19 cellular contexts compared by ENCODE assay signal in the genomic region with DNA sequence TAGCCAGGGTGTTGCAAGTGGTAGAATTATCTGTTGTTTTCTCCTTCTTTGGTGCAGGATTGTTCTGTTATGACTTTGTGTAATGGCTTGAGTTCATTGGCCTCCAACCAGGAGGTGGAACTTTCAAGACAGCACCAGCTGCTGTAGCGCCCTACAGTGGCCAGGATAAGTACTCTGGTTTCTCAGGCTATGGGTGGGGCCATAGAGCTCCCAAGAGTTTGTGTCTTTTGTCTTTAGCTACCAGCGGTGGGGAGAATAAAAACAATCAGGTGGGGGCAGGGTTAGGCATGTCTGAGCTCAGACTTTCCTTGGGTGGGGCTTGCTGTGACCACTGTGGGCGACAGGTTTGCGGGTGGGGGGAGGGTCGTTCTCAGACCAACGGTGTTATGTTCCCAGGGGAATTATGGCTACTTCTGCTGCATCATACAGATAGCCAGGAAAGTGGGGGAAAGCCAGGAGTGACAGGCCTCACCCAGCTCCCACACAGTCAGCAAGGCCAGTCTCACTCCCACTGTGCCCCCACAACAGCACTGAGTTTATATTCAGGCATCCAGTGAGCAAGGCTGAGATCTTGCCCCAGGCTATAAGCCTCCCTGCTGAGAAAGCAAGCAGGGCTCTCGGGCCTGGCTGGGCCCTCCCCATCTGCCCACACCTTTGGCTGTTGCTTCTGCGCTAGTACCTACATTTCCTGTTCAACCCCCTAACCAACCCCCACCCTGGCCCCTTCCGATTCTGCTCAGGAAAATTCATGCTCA. TPM values are rescaled to one million over a fixed set of nuclear protein-coding genes. Genes with fewer than 3 reads are reported as not detected.
DNase-seq lines count a peak whose midpoint lies in the region; ATAC-seq and TF ChIP-seq lines count a peak whose summit lies in the region.
"Had no signal": no experiment of that assay in that cellular context is flagged by ENCODE, and none has a peak within 500 bp of the region (broad histone marks: within the 10 kb centered on the region; RNA-seq: fewer than 3 reads in every experiment).

No MANE protein-coding gene starts in this region.

- no peaks in the 10 kb centered on the region for H3K79me2 ChIP-seq in GM23338 (replicated peaks; ENCODE audit: insufficient read depth)

- no peak overlapping the region for H3K27ac ChIP-seq in GM23338 (ENCODE audit: low read depth)
- H3K27ac ChIP-seq in foreskin keratinocyte, result no peak overlapping the region
- no peak overlapping the region for H3K27ac ChIP-seq in esophagus muscularis mucosa (replicated peaks in 1 of 4)
- no peak overlapping the region for H3K27ac ChIP-seq in lower lobe of right lung
- H3K27ac ChIP-seq: coronary artery, heart right ventricle, suprapubic skin had no signal

- H4K20me1 ChIP-seq in GM23338 (replicated peaks; ENCODE audit: insufficient read depth), result no peaks in the 10 kb centered on the region

- 0 out of 2 replicates have a peak overlapping the region, but pooled peaks have one; percentile 7 for H2AFZ ChIP-seq in GM23338

- no peaks in the 10 kb centered on the region for H3K27me3 Mint-ChIP-seq in GM23338 (ENCODE audit: insufficient read depth, low read depth, poor library complexity)
- H3K27me3 Mint-ChIP-seq: activated CD4-positive, alpha-beta T cell treated with anti-CD3 and anti-CD28 coated beads, Interleukin-2, amount 10 ng/mL, durations not matched to agents 7 days and 5 days had no signal

- ATAC-seq in GM23338, result peak; percentile 75
- ATAC-seq in foreskin keratinocyte, result peak; percentile 19
- ATAC-seq in lower lobe of right lung, result no peak
- ATAC-seq: CD8-positive, alpha-beta T cell; heart right ventricle had no signal

- TF ChIP-seq POLR2A in esophagus muscularis mucosa (IDR thresholded peaks at IDR 0.05; ENCODE audit: low read depth), result no peak

- H3K27me3 ChIP-seq in GM23338 (ENCODE audit: insufficient read depth) (no peaks in the 10 kb centered on the region), foreskin keratinocyte (no peaks in the 10 kb centered on the region), esophagus muscularis mucosa (no peaks in the 10 kb centered on the region), lower lobe of right lung (ENCODE audit: low read depth) (no peaks in the 10 kb centered on the region)
- H3K27me3 ChIP-seq: heart right ventricle, suprapubic skin had no signal

- no peaks in the 10 kb centered on the region for H3K36me3 ChIP-seq in GM23338 (ENCODE audit: insufficient read depth)
- H3K36me3 ChIP-seq in esophagus muscularis mucosa, result peaks cover 0 to 19% (median 6%) of the 10 kb centered on the region in 4 donors
- H3K36me3 ChIP-seq in lower lobe of right lung, result no peaks in the 10 kb centered on the region

- peak; percentile 63 to 72 for TF ChIP-seq CTCF in GM23338 (conservative IDR thresholded peaks at IDR 0.05; ENCODE audit: low read depth in 2 of 2)
- TF ChIP-seq CTCF in foreskin keratinocyte (conservative IDR thresholded peaks at IDR 0.05), result no peak
- TF ChIP-seq CTCF in esophagus muscularis mucosa (IDR thresholded peaks at IDR 0.05), result no peak
- TF ChIP-seq CTCF in lower lobe of right lung (IDR thresholded peaks at IDR 0.05), result no peak

- H3K9me3 Mint-ChIP-seq in GM23338, result no peaks in the 10 kb centered on the region
- H3K9me3 Mint-ChIP-seq: activated CD4-positive, alpha-beta T cell treated with anti-CD3 and anti-CD28 coated beads, Interleukin-2, amount 10 ng/mL, durations not matched to agents 7 days and 5 days; CD8-positive, alpha-beta T cell had no signal

- no peak overlapping the region for H3K4me3 ChIP-seq in GM23338
- H3K4me3 ChIP-seq in esophagus muscularis mucosa, result no peak overlapping the region
- no peak overlapping the region for H3K4me3 ChIP-seq in lower lobe of right lung
- H3K4me3 ChIP-seq: coronary artery, heart right ventricle, lung, suprapubic skin had no signal

- no peaks in the 10 kb centered on the region for H3K9me2 ChIP-seq in GM23338 (ENCODE audit: insufficient read depth)

- no peak overlapping the region for H3K4me3 Mint-ChIP-seq in GM23338
- H3K4me3 Mint-ChIP-seq: activated CD4-positive, alpha-beta T cell treated with anti-CD3 and anti-CD28 coated beads, Interleukin-2, amount 10 ng/mL, durations not matched to agents 7 days and 5 days; CD8-positive, alpha-beta T cell; HFFc6 had no signal

- TF ChIP-seq EP300 in esophagus muscularis mucosa (IDR thresholded peaks at IDR 0.05), result no peak

- peaks cover 2% of the 10 kb centered on the region; the same call in 1 of the 3 replicates for H3K4me1 Mint-ChIP-seq in GM23338

- DNase-seq in COR-L47 (lab: John Stamatoyannopoulos, UW) (peak; percentile 1), GM23338 (ENCODE audit: low spot score) (peak; percentile 68), NCI-H226 (peak; percentile 78), foreskin keratinocyte (peak in 1 of 2 donors; percentile 17), NOMO-1 treated with dmso at 0.1 percent for 144 hours (lab: John Stamatoyannopoulos, UW; ENCODE audit: unreplicated experiment) (no peak), esophagus muscularis mucosa (ENCODE audit: extremely low spot score) (no peak), lower lobe of right lung (no peak)
- DNase-seq: activated CD4-positive, alpha-beta T cell treated with anti-CD3 and anti-CD28 coated beads, Interleukin-2, amount 10 ng/mL, durations not matched to agents 7 days and 5 days; activated effector memory CD4-positive, alpha-beta T cell treated with anti-CD3 and anti-CD28 coated beads, Interleukin-2, amount 50 U/mL, for 16 hours; CD8-positive, alpha-beta T cell; heart right ventricle; HFFc6; NCI-H1092 treated with DMSO at 0.1 percent for 48 hours; nucleus accumbens; retina; stimulated activated CD4-positive, alpha-beta T cell treated with anti-CD3 and anti-CD28 coated beads, Interleukin-15, amount 100 ng/mL, for 24 hours had no signal

- intact Hi-C loops in esophagus muscularis mucosa (cut with DNase I), result no loop called here
- intact Hi-C loops in lower lobe of right lung (cut with DNase I), result no loop called here

- H3K4me2 ChIP-seq in GM23338, result no peak overlapping the region

- H3K27ac Mint-ChIP-seq in GM23338, result no peak overlapping the region
- H3K27ac Mint-ChIP-seq: activated CD4-positive, alpha-beta T cell treated with anti-CD3 and anti-CD28 coated beads, Interleukin-2, amount 10 ng/mL, durations not matched to agents 7 days and 5 days; CD8-positive, alpha-beta T cell; HFFc6 had no signal

- no peaks in the 10 kb centered on the region for H3K36me3 Mint-ChIP-seq in GM23338 (ENCODE audit: low read depth)
- H3K36me3 Mint-ChIP-seq: CD8-positive, alpha-beta T cell had no signal

- H3K9me3 ChIP-seq in esophagus muscularis mucosa (no peaks in the 10 kb centered on the region), lower lobe of right lung (no peaks in the 10 kb centered on the region)
- H3K9me3 ChIP-seq: suprapubic skin had no signal

- WGBS in esophagus muscularis mucosa, result 90% methylated on average over 8 of the region's 9 CpGs

- no peaks in the 10 kb centered on the region for H3F3A ChIP-seq in GM23338 (replicated peaks; ENCODE audit: low read depth)

- H3K4me1 ChIP-seq in GM23338 (ENCODE audit: insufficient read depth) (0 out of 2 replicates have a peak, but pooled peaks cover 3% of the 10 kb centered on the region), foreskin keratinocyte (peaks cover 5% of the 10 kb centered on the region), esophagus muscularis mucosa (no peaks in the 10 kb centered on the region), lower lobe of right lung (no peaks in the 10 kb centered on the region)
- H3K4me1 ChIP-seq: heart right ventricle, suprapubic skin had no signal

TF ChIP-seq in GM23338, 12 proteins besides CTCF, POLR2A, EP300 and RAD21 (continues in another document):
- TF ChIP-seq JUNB (IDR thresholded peaks at IDR 0.05; ENCODE audit: unreplicated experiment) (no peak), EZH2 (IDR thresholded peaks at IDR 0.05; ENCODE audit: low read depth, unreplicated experiment) (no peak), STAT1 (IDR thresholded peaks at IDR 0.05; ENCODE audit: unreplicated experiment) (no peak), ZNF114 (CRISPR knock-in tag; IDR thresholded peaks at IDR 0.05) (no peak)
- TF ChIP-seq, protein P1, sequence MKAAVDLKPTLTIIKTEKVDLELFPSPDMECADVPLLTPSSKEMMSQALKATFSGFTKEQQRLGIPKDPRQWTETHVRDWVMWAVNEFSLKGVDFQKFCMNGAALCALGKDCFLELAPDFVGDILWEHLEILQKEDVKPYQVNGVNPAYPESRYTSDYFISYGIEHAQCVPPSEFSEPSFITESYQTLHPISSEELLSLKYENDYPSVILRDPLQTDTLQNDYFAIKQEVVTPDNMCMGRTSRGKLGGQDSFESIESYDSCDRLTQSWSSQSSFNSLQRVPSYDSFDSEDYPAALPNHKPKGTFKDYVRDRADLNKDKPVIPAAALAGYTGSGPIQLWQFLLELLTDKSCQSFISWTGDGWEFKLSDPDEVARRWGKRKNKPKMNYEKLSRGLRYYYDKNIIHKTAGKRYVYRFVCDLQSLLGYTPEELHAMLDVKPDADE (IDR thresholded peaks at IDR 0.05), result no peak

RNA-seq across cellular contexts. Expression of a gene that starts 15.4 kb away (rescaled TPM):
- total RNA-seq in GM23338 (2014; rRNA removed; shearing (Covaris generic)), result not detected in 2 replicates
- polyA plus RNA-seq in GM23338 (2016; fragmentation: Nextera tagmentation; extraction: Ambion mirVana) (not detected in 2 replicates), foreskin keratinocyte (0.04 and 0.12 TPM in 2 replicates)
- total RNA-seq in foreskin keratinocyte (0.11 and 0.41 TPM in 2 replicates), esophagus muscularis mucosa (1 to 10 TPM; 2.5 to 4.2 (median 3.4) TPM), lower lobe of right lung (9.8 TPM)

Comparison
In these comparisons a context has a peak if more than half of its experiments do, and no peak if none do; other contexts are left out.
1. DNase-seq: peak in COR-L47 (single experiment), GM23338 (single experiment) and NCI-H226 (single experiment); none in NOMO-1 treated with dmso at 0.1 percent for 144 hours (single experiment), esophagus muscularis mucosa (single experiment) and lower lobe of right lung (single experiment).
2. ATAC-seq: peak in GM23338 (single experiment) and foreskin keratinocyte (single experiment); none in lower lobe of right lung (0 of 2).
3. CTCF ChIP-seq: peak in GM23338 (2 of 2); none in foreskin keratinocyte (single experiment), esophagus muscularis mucosa (0 of 3) and lower lobe of right lung (single experiment).